In genomic region chr4:41963105-41963504, GRCh38 we compare ENCODE assay signal across 9 cellular contexts. TPM values are rescaled to one million over a fixed set of nuclear protein-coding genes. Genes with fewer than 3 reads are reported as not detected.
DNase-seq lines count a peak whose midpoint lies in the region; ATAC-seq and TF ChIP-seq lines count a peak whose summit lies in the region.
"Had no signal": no experiment of that assay in that cellular context is flagged by ENCODE, and none has a peak within 500 bp of the region (broad histone marks: within the 10 kb centered on the region; RNA-seq: fewer than 3 reads in every experiment).

No MANE protein-coding gene starts in this region.

- H3K4me3 ChIP-seq in smooth muscle cell, result no peak overlapping the region

- peaks cover 5% of the 10 kb centered on the region for H3K9me3 Mint-ChIP-seq in activated CD4-positive, alpha-beta T cell treated with anti-CD3 and anti-CD28 coated beads, Interleukin-2, amount 10 ng/mL, durations not matched to agents 7 days and 5 days

- H3K36me3 ChIP-seq in smooth muscle cell (ENCODE audit: low read depth), result no peaks in the 10 kb centered on the region

- intact Hi-C loops in posterior cingulate gyrus (cut with DNase I), result no loop called here

- H3K4me1 Mint-ChIP-seq in activated CD4-positive, alpha-beta T cell treated with anti-CD3 and anti-CD28 coated beads, Interleukin-2, amount 10 ng/mL, durations not matched to agents 7 days and 5 days, result no peaks in the 10 kb centered on the region

- no peak overlapping the region for H3K4me3 Mint-ChIP-seq in activated CD4-positive, alpha-beta T cell treated with anti-CD3 and anti-CD28 coated beads, Interleukin-2, amount 10 ng/mL, durations not matched to agents 7 days and 5 days

- no peak overlapping the region for H2AFZ ChIP-seq in smooth muscle cell (ENCODE audit: low read depth)

- no peak for ATAC-seq in activated CD4-positive, CD25-positive, alpha-beta regulatory T cell treated with anti-CD3 and anti-CD28 coated beads, Interleukin-2, amount 50 U/mL, for 24 hours

- CTCF ChIA-PET in activated CD4-positive, alpha-beta T cell treated with anti-CD3 and anti-CD28 coated beads, Interleukin-2, amount 10 ng/mL, durations not matched to agents 7 days and 5 days (lab: Charles Lee), result interaction anchor here (0.7 kb wide), 1 partner anchor 109 kb away, joined by 3 read pairs; no protein-coding TSS in a partner anchor

- H3K36me3 Mint-ChIP-seq in activated CD4-positive, alpha-beta T cell treated with anti-CD3 and anti-CD28 coated beads, Interleukin-2, amount 10 ng/mL, durations not matched to agents 7 days and 5 days (ENCODE audit: low read depth), result peaks cover 8% of the 10 kb centered on the region

- no peaks in the 10 kb centered on the region for H3K4me1 ChIP-seq in smooth muscle cell (ENCODE audit: low read depth)

- H3K27me3 Mint-ChIP-seq in activated CD4-positive, alpha-beta T cell treated with anti-CD3 and anti-CD28 coated beads, Interleukin-2, amount 10 ng/mL, durations not matched to agents 7 days and 5 days, result no peaks in the 10 kb centered on the region

- H3K27me3 ChIP-seq in smooth muscle cell (ENCODE audit: low read depth), result no peaks in the 10 kb centered on the region

- no peaks in the 10 kb centered on the region for H3K79me2 ChIP-seq in smooth muscle cell (ENCODE audit: low read depth)

- H4K20me1 ChIP-seq in smooth muscle cell (ENCODE audit: low read depth), result no peaks in the 10 kb centered on the region

- peak; percentile 41 for DNase-seq in activated CD4-positive, alpha-beta T cell treated with anti-CD3 and anti-CD28 coated beads, Interleukin-2, amount 10 ng/mL, durations not matched to agents 7 days and 5 days
- DNase-seq in activated CD4-positive, alpha-beta T cell treated with anti-CD3 and anti-CD28 coated beads for 1 hour, result no peak
- DNase-seq in NCI-H460 (ENCODE audit: extremely low read depth, low read depth) (peak; percentile 9), erythroblast (lab: John Stamatoyannopoulos, UW) (peak; percentile 39 to 46), smooth muscle cell (lab: John Stamatoyannopoulos, UW; ENCODE audit: unreplicated experiment) (no peak), NCI-H524 treated with DMSO at 0.1 percent for 48 hours (lab: John Stamatoyannopoulos, UW) (no peak), posterior cingulate gyrus (no peak)
- DNase-seq: SHP77 treated with DMSO at 0.1 percent for 48 hours had no signal

- 96% methylated on average over 4 of the region's 4 CpGs for WGBS in smooth muscle cell (ENCODE audit: low lambda C conversion rate)

- no peak overlapping the region for H3K9ac ChIP-seq in smooth muscle cell (ENCODE audit: low read depth)

- H3K4me2 ChIP-seq in smooth muscle cell, result no peak overlapping the region

- POLR2A ChIA-PET in activated CD4-positive, alpha-beta T cell treated with anti-CD3 and anti-CD28 coated beads, Interleukin-2, amount 10 ng/mL, durations not matched to agents 7 days and 5 days (lab: Charles Lee), result no interaction called here

- H3F3A ChIP-seq in smooth muscle cell (ENCODE audit: low read depth), result no peaks in the 10 kb centered on the region

- H3K27ac Mint-ChIP-seq in activated CD4-positive, alpha-beta T cell treated with anti-CD3 and anti-CD28 coated beads, Interleukin-2, amount 10 ng/mL, durations not matched to agents 7 days and 5 days, result no peak overlapping the region

- no peak overlapping the region for H3K27ac ChIP-seq in smooth muscle cell (ENCODE audit: low read depth)

- TF ChIP-seq CTCF in smooth muscle cell (IDR thresholded peaks at IDR 0.05; ENCODE audit: borderline replicate concordance, insufficient read depth, poor library complexity, severe bottlenecking), result peak; percentile 46

- no peak for TF ChIP-seq POLR2A in erythroblast (IDR thresholded peaks at IDR 0.05; ENCODE audit: low read length)

- H3K9me3 ChIP-seq in smooth muscle cell (replicated peaks; ENCODE audit: low read depth), result no peaks in the 10 kb centered on the region

RNA-seq across cellular contexts. Expression of gene DCAF4L1, which starts 18.5 kb away (rescaled TPM):
- under 1 TPM; 0.07 to 0.19 TPM for total RNA-seq in activated CD4-positive, alpha-beta T cell treated with anti-CD3 and anti-CD28 coated beads, Interleukin-2, amount 10 ng/mL, durations not matched to agents 7 days and 5 days
- total RNA-seq in NCI-H460 (2014; rRNA removed; shearing (Covaris generic)), result 0.40 and 0.50 TPM in 2 replicates
- 2.6 and 3.5 TPM in 2 replicates for polyA plus RNA-seq in NCI-H460 (2014; cell fraction: nucleus; rRNA removed)
- total RNA-seq in smooth muscle cell, result 0.31 and 0.40 TPM in 2 replicates
- polyA plus RNA-seq in smooth muscle cell, result 0.11 and 0.13 TPM in 2 replicates

RNA-seq across cellular contexts. Expression of gene SLC30A9, which starts 27.2 kb away (rescaled TPM):
- total RNA-seq in activated CD4-positive, alpha-beta T cell treated with anti-CD3 and anti-CD28 coated beads, Interleukin-2, amount 10 ng/mL, durations not matched to agents 7 days and 5 days, result 10 to 100 TPM; 31.3 to 34.1 TPM
- 51.2 and 52.6 TPM in 2 replicates for total RNA-seq in NCI-H460 (2014; rRNA removed; shearing (Covaris generic))
- 45.9 and 57.9 TPM in 2 replicates for polyA plus RNA-seq in NCI-H460 (2014; cell fraction: nucleus; rRNA removed)
- 72.1 and 73.1 TPM in 2 replicates for total RNA-seq in smooth muscle cell
- 37.7 and 41.3 TPM in 2 replicates for polyA plus RNA-seq in smooth muscle cell

RNA-seq across cellular contexts. Expression of gene TMEM33, which starts 27.9 kb away (rescaled TPM):
- 10 to 100 TPM; 54.4 to 65.6 TPM for total RNA-seq in activated CD4-positive, alpha-beta T cell treated with anti-CD3 and anti-CD28 coated beads, Interleukin-2, amount 10 ng/mL, durations not matched to agents 7 days and 5 days
- total RNA-seq in NCI-H460 (2014; rRNA removed; shearing (Covaris generic)), result 134 and 143 TPM in 2 replicates
- 27.4 and 42.3 TPM in 2 replicates for polyA plus RNA-seq in NCI-H460 (2014; cell fraction: nucleus; rRNA removed)
- total RNA-seq in smooth muscle cell, result 52.9 and 75.3 TPM in 2 replicates
- 20.8 and 25.4 TPM in 2 replicates for polyA plus RNA-seq in smooth muscle cell

Comparison
In these comparisons a context has a peak if more than half of its experiments do, and no peak if none do; other contexts are left out.
1. DNase-seq: peak in activated CD4-positive, alpha-beta T cell treated with anti-CD3 and anti-CD28 coated beads, Interleukin-2, amount 10 ng/mL, durations not matched to agents 7 days and 5 days (single experiment), NCI-H460 (single experiment) and erythroblast (2 of 2); none in activated CD4-positive, alpha-beta T cell treated with anti-CD3 and anti-CD28 coated beads for 1 hour (single experiment), smooth muscle cell (single experiment), NCI-H524 treated with DMSO at 0.1 percent for 48 hours (single experiment) and posterior cingulate gyrus (0 of 10).